Comparison of ENCODE assay signal across 25 cellular contexts in the genomic region with DNA sequence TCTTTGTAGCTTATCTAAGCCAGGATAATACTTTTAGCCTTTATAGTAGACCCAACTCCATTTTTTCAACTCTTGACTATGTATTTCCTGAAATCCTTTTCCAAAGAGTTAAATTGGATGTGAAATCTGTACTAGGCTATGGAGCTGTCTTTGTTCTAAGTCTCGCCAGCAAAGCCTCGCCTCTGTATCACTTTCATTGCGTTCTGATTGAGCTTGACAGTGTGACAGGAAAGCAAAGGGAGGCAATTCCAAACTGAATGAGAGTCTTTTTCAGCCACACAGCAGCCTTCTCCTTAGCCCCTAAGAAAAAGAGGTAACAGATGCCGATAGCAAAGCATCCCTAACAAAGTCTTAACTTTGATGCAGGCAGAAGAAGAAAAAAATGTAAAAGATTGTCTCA.
"Had no signal": no experiment of that assay in that cellular context is flagged by ENCODE, and none has a peak within 500 bp of the region (broad histone marks: within the 10 kb centered on the region; RNA-seq: fewer than 3 reads in every experiment).

No MANE protein-coding gene starts in this region.

- H3K27ac ChIP-seq: dorsolateral prefrontal cortex, esophagus muscularis mucosa, heart right ventricle, left lung, parathyroid adenoma, sigmoid colon, spleen, thoracic aorta, tibial nerve, upper lobe of left lung had no signal

- FAIRE-seq: colon, islet of Langerhans, urothelium cell line had no signal

- H3K4me1 ChIP-seq: esophagus muscularis mucosa, heart right ventricle, left lung, parathyroid adenoma, sigmoid colon, spleen, tibial nerve, upper lobe of left lung had no signal

- H3K9ac ChIP-seq: parathyroid adenoma had no signal

- H2AFZ ChIP-seq: parathyroid adenoma had no signal

- H3K36me3 ChIP-seq: esophagus muscularis mucosa, heart right ventricle, left lung, sigmoid colon, spleen, thoracic aorta, tibial nerve, upper lobe of left lung had no signal

- H3K9me3 ChIP-seq: esophagus muscularis mucosa, heart right ventricle, left lung, mucosa of descending colon, sigmoid colon, spleen, thoracic aorta, tibial nerve, upper lobe of left lung had no signal

- H3K27me3 ChIP-seq: esophagus muscularis mucosa, left lung, sigmoid colon, spleen, tibial nerve, upper lobe of left lung had no signal

- H3K4me3 ChIP-seq: esophagus muscularis mucosa, heart right ventricle, left lung, mucosa of descending colon, sigmoid colon, spleen, thoracic aorta, tibial nerve, upper lobe of left lung had no signal

- H3K79me2 ChIP-seq: parathyroid adenoma had no signal

- DNase-seq: dorsolateral prefrontal cortex; effector CD4-positive, alpha-beta T cell; foreskin melanocyte; glutamatergic neuron; heart right ventricle; hippocampal formation; left cardiac atrium; left lung; mesenchymal stem cell; mucosa of descending colon; naive B cell; right cardiac atrium; sigmoid colon; spleen; stimulated activated CD4-positive, alpha-beta T cell treated with anti-CD3 and anti-CD28 coated beads, Interleukin-4, amount 100 ng/mL, for 4 hours; upper lobe of left lung had no signal

- ATAC-seq: heart right ventricle; left cardiac atrium; left lung; mucosa of descending colon; natural killer cell treated with Interleukin-12 subunit alpha and Interleukin-12 subunit beta and Interleukin-15 and Interleukin-18, amount 100 ng/mL, for 72 hours; right cardiac atrium; stimulated activated memory B cell treated with anti-CD40 and anti-IgM and Interleukin-4, amounts not matched to agents 10 μg/mL and 1 μg/mL and 100 μg/mL, for 72 hours had no signal
